Comparison of ENCODE assay signal across 24 cellular contexts in the genomic region with DNA sequence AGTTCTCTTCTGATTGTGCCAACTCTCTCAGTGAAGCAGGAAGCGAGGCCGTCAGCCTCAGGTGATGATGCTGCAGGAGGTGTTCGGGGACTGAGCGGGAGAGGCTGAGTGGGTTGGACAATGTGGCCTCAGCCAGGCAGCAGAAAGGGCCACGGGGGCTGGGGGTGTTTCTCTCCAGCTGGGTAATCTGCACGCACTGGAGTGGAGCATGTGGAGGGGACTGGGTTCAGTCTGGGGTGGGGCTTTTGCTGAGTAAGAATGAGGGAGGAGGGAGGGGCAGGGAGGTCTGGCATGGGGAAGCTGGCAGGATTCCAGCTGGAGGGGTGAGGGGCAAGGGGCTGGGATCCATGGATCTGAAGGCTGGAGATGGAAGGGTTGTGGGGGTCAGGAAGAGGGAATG.
DNase-seq lines count a peak whose midpoint lies in the region; ATAC-seq and TF ChIP-seq lines count a peak whose summit lies in the region.
"Had no signal": no experiment of that assay in that cellular context is flagged by ENCODE, and none has a peak within 500 bp of the region (broad histone marks: within the 10 kb centered on the region; RNA-seq: fewer than 3 reads in every experiment).

No MANE protein-coding gene starts in this region.

- TF ChIP-seq CTCF in WTC11 (IDR thresholded peaks at IDR 0.05) (no peak), type B pancreatic cell (conservative IDR thresholded peaks at IDR 0.05) (no peak)

- H3K4me3 Mint-ChIP-seq in activated naive CD4-positive, alpha-beta T cell treated with anti-CD3 and anti-CD28 coated beads for 36 hours, result no peak overlapping the region
- H3K4me3 Mint-ChIP-seq in WTC11 (no peak overlapping the region), type B pancreatic cell (no peak overlapping the region)
- H3K4me3 Mint-ChIP-seq: activated CD4-positive, alpha-beta T cell treated with anti-CD3 and anti-CD28 coated beads for 36 hours; activated naive CD4-positive, alpha-beta T cell treated with anti-CD3 and anti-CD28 coated beads, Interleukin-2, amount 10 ng/mL, durations not matched to agents 7 days and 5 days; activated T-cell treated with anti-CD3 and anti-CD28 coated beads, Interleukin-2, amount 50 U/mL, for 4 hours; dendritic cell treated with granulocyte-macrophage colony-stimulating factor and Interleukin-4, amounts not matched to agents 40 ng/mL and 50 ng/mL, for 4 days; HFFc6; immature natural killer cell had no signal

- no peak for ATAC-seq in activated naive CD4-positive, alpha-beta T cell treated with anti-CD3 and anti-CD28 coated beads, Interleukin-2, amount 50 U/mL, for 72 hours
- no peak for ATAC-seq in WTC11
- no peak for ATAC-seq in HG03521 (IDR thresholded peaks at IDR 0.05; ENCODE audit: unreplicated experiment)
- ATAC-seq: activated CD4-positive, alpha-beta T cell treated with anti-CD3 and anti-CD28 coated beads for 36 hours; activated T-cell treated with anti-CD3 and anti-CD28 coated beads, Interleukin-2, amount 50 U/mL, for 4 hours; gastrocnemius medialis; Panc1 had no signal

- no peaks in the 10 kb centered on the region for H3K4me1 Mint-ChIP-seq in activated naive CD4-positive, alpha-beta T cell treated with anti-CD3 and anti-CD28 coated beads for 36 hours (ENCODE audit: low read depth)
- peaks cover 5% of the 10 kb centered on the region; the same call in 1 of the 2 replicates for H3K4me1 Mint-ChIP-seq in WTC11
- peaks cover 37% of the 10 kb centered on the region for H3K4me1 Mint-ChIP-seq in type B pancreatic cell (ENCODE audit: unreplicated experiment)
- H3K4me1 Mint-ChIP-seq: activated CD4-positive, alpha-beta T cell treated with anti-CD3 and anti-CD28 coated beads for 36 hours; activated naive CD4-positive, alpha-beta T cell treated with anti-CD3 and anti-CD28 coated beads, Interleukin-2, amount 10 ng/mL, durations not matched to agents 7 days and 5 days; immature natural killer cell had no signal

- no peak for DNase-seq in activated naive CD4-positive, alpha-beta T cell treated with anti-CD3 and anti-CD28 coated beads for 36 hours
- no peak for DNase-seq in activated naive CD4-positive, alpha-beta T cell treated with anti-CD3 and anti-CD28 coated beads, Interleukin-2, amount 50 U/mL, for 72 hours (ENCODE audit: low spot score in 2 of 2)
- DNase-seq in WTC11 (ENCODE audit: low spot score) (no peak), mesenteric fat pad (ENCODE audit: low spot score) (peak; percentile 59), type B pancreatic cell (ENCODE audit: extremely low spot score, unreplicated experiment) (no peak), DMS114 treated with DMSO at 0.1 percent for 48 hours (lab: John Stamatoyannopoulos, UW; ENCODE audit: unreplicated experiment) (no peak)
- DNase-seq: activated CD4-positive, alpha-beta T cell treated with anti-CD3 and anti-CD28 coated beads for 36 hours; activated CD8-positive, alpha-beta memory T cell treated with anti-CD3 and anti-CD28 coated beads for 24 hours; activated naive CD4-positive, alpha-beta T cell treated with anti-CD3 and anti-CD28 coated beads, Interleukin-2, amount 10 ng/mL, durations not matched to agents 7 days and 5 days; activated T-cell treated with anti-CD3 and anti-CD28 coated beads, Interleukin-2, amount 50 U/mL, for 4 hours; EL; gastrocnemius medialis; HFFc6; hippocampal formation; immature natural killer cell; KBM-7; MM.1S; NCI-H1436; NCI-H510A; stimulated activated CD4-positive, alpha-beta T cell treated with anti-CD3 and anti-CD28 coated beads, Interleukin-1b, Interleukin-23, amount 100 ng/mL, for 48 hours had no signal

- intact Hi-C loops in activated naive CD4-positive, alpha-beta T cell treated with anti-CD3 and anti-CD28 coated beads for 36 hours (cut with micrococcal nuclease), result no loop called here

- H3K36me3 Mint-ChIP-seq in activated naive CD4-positive, alpha-beta T cell treated with anti-CD3 and anti-CD28 coated beads for 36 hours (ENCODE audit: low read depth), result no peaks in the 10 kb centered on the region
- H3K36me3 Mint-ChIP-seq in activated naive CD4-positive, alpha-beta T cell treated with anti-CD3 and anti-CD28 coated beads, Interleukin-2, amount 50 U/mL, for 72 hours, result no peaks in the 10 kb centered on the region
- H3K36me3 Mint-ChIP-seq in WTC11, result peaks cover 7% of the 10 kb centered on the region
- H3K36me3 Mint-ChIP-seq in type B pancreatic cell, result peaks cover 6% of the 10 kb centered on the region
- H3K36me3 Mint-ChIP-seq: activated naive CD4-positive, alpha-beta T cell treated with anti-CD3 and anti-CD28 coated beads, Interleukin-2, amount 10 ng/mL, durations not matched to agents 7 days and 5 days; immature natural killer cell had no signal

- CTCF ChIA-PET in activated naive CD4-positive, alpha-beta T cell treated with anti-CD3 and anti-CD28 coated beads for 36 hours (lab: Charles Lee), result no interaction called here
- CTCF ChIA-PET in WTC11 (lab: Charles Lee), result interaction anchor here (1.0 to 1.3 kb wide), 2 partner anchors 9 to 10 kb away, joined by 3 to 4 read pairs; no protein-coding TSS in a partner anchor

- peak overlapping the region; percentile 22 for H3K27ac Mint-ChIP-seq in activated naive CD4-positive, alpha-beta T cell treated with anti-CD3 and anti-CD28 coated beads for 36 hours
- H3K27ac Mint-ChIP-seq in activated naive CD4-positive, alpha-beta T cell treated with anti-CD3 and anti-CD28 coated beads, Interleukin-2, amount 50 U/mL, for 72 hours, result peak overlapping the region in 1 of 2 donors; percentile 31
- H3K27ac Mint-ChIP-seq in WTC11 (no peak overlapping the region), type B pancreatic cell (peak overlapping the region; percentile 19)
- H3K27ac Mint-ChIP-seq: activated CD4-positive, alpha-beta T cell treated with anti-CD3 and anti-CD28 coated beads for 36 hours; activated naive CD4-positive, alpha-beta T cell treated with anti-CD3 and anti-CD28 coated beads, Interleukin-2, amount 10 ng/mL, durations not matched to agents 7 days and 5 days; dendritic cell treated with granulocyte-macrophage colony-stimulating factor and Interleukin-4, amounts not matched to agents 40 ng/mL and 50 ng/mL, for 4 days; HFFc6; immature natural killer cell; progenitor cell of endocrine pancreas had no signal

- POLR2A ChIA-PET in WTC11 (lab: Charles Lee), result no interaction called here

- H3K9me3 Mint-ChIP-seq in activated naive CD4-positive, alpha-beta T cell treated with anti-CD3 and anti-CD28 coated beads for 36 hours, result peaks cover 1% of the 10 kb centered on the region
- H3K9me3 Mint-ChIP-seq in activated naive CD4-positive, alpha-beta T cell treated with anti-CD3 and anti-CD28 coated beads, Interleukin-2, amount 50 U/mL, for 72 hours, result peaks cover 0 to 6% of the 10 kb centered on the region in 2 donors
- H3K9me3 Mint-ChIP-seq in WTC11 (peaks cover 10% of the 10 kb centered on the region), type B pancreatic cell (peaks cover 9% of the 10 kb centered on the region)
- H3K9me3 Mint-ChIP-seq: dendritic cell treated with granulocyte-macrophage colony-stimulating factor and Interleukin-4, amounts not matched to agents 40 ng/mL and 50 ng/mL, for 4 days had no signal

- no peaks in the 10 kb centered on the region for H3K27me3 Mint-ChIP-seq in activated naive CD4-positive, alpha-beta T cell treated with anti-CD3 and anti-CD28 coated beads for 36 hours (ENCODE audit: low read depth)
- no peaks in the 10 kb centered on the region for H3K27me3 Mint-ChIP-seq in WTC11 (ENCODE audit: low read depth)
- H3K27me3 Mint-ChIP-seq in type B pancreatic cell, result peaks cover 24% of the 10 kb centered on the region
- H3K27me3 Mint-ChIP-seq: activated CD4-positive, alpha-beta T cell treated with anti-CD3 and anti-CD28 coated beads for 36 hours had no signal

TF ChIP-seq in WTC11, 78 proteins besides CTCF, POLR2A, EP300 and RAD21:
- no peak for TF ChIP-seq ZNF416 (CRISPR knock-in tag; IDR thresholded peaks at IDR 0.05)
- TF ChIP-seq, protein P1, sequence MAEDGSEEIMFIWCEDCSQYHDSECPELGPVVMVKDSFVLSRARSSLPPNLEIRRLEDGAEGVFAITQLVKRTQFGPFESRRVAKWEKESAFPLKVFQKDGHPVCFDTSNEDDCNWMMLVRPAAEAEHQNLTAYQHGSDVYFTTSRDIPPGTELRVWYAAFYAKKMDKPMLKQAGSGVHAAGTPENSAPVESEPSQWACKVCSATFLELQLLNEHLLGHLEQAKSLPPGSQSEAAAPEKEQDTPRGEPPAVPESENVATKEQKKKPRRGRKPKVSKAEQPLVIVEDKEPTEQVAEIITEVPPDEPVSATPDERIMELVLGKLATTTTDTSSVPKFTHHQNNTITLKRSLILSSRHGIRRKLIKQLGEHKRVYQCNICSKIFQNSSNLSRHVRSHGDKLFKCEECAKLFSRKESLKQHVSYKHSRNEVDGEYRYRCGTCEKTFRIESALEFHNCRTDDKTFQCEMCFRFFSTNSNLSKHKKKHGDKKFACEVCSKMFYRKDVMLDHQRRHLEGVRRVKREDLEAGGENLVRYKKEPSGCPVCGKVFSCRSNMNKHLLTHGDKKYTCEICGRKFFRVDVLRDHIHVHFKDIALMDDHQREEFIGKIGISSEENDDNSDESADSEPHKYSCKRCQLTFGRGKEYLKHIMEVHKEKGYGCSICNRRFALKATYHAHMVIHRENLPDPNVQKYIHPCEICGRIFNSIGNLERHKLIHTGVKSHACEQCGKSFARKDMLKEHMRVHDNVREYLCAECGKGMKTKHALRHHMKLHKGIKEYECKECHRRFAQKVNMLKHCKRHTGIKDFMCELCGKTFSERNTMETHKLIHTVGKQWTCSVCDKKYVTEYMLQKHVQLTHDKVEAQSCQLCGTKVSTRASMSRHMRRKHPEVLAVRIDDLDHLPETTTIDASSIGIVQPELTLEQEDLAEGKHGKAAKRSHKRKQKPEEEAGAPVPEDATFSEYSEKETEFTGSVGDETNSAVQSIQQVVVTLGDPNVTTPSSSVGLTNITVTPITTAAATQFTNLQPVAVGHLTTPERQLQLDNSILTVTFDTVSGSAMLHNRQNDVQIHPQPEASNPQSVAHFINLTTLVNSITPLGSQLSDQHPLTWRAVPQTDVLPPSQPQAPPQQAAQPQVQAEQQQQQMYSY (CRISPR knock-in tag; IDR thresholded peaks at IDR 0.05), result peak; percentile 68
